ENCODE assay signal across 11 cellular contexts in genomic region chr1:19466112-19466561, GRCh38. TPM values are rescaled to one million over a fixed set of nuclear protein-coding genes. Genes with fewer than 3 reads are reported as not detected.
DNase-seq lines count a peak whose midpoint lies in the region; ATAC-seq, FAIRE-seq and TF ChIP-seq lines count a peak whose summit lies in the region.
"Had no signal": no experiment of that assay in that cellular context is flagged by ENCODE, and none has a peak within 500 bp of the region (broad histone marks: within the 10 kb centered on the region; RNA-seq: fewer than 3 reads in every experiment).

No MANE protein-coding gene starts in this region.

- no peak overlapping the region for H4K8ac ChIP-seq in H9 (replicated peaks; ENCODE audit: insufficient read length, low read depth, low read length)

- H4K5ac ChIP-seq in H9 (ENCODE audit: insufficient read length, low read depth, low read length) = no peak overlapping the region

- H3K36me3 ChIP-seq in endodermal cell (ENCODE audit: control insufficient read depth, insufficient read depth, low read length) (peaks cover 57% of the 10 kb centered on the region), ovary (no peaks in the 10 kb centered on the region), thyroid gland (no peaks in the 10 kb centered on the region)

- no peak overlapping the region for H2BK5ac ChIP-seq in H9 (ENCODE audit: insufficient read length, low read length)

- no peak overlapping the region for H3K9ac ChIP-seq in endodermal cell (ENCODE audit: extremely low read depth, low read length, poor library complexity, severe bottlenecking)
- H3K9ac ChIP-seq in H9 (ENCODE audit: extremely low read depth, insufficient read length, low read length) = no peak overlapping the region

- H3T11ph ChIP-seq in H9 (ENCODE audit: low read length) = no peak overlapping the region

- intact Hi-C loops in ovary (cut with DNase I) (no loop called here), thyroid gland (cut with DNase I) (no loop called here)

- peaks cover 98% of the 10 kb centered on the region for H3K4me1 Mint-ChIP-seq in stimulated activated naive CD8-positive, alpha-beta T cell treated with anti-CD3 and anti-CD28 coated beads, Interleukin-15, Interleukin-2, amounts not matched to agents 100 ng/mL and 50 ng/mL, for 24 hours (ENCODE audit: low read depth)
- H3K4me1 Mint-ChIP-seq in endodermal cell (peaks cover 44% of the 10 kb centered on the region), H9 (peaks cover 64 to 68% of the 10 kb centered on the region in 2 experiments)

- no peak overlapping the region for H2AFZ ChIP-seq in H9 (ENCODE audit: low read length)

- peak overlapping the region; percentile 66 for H3K27ac Mint-ChIP-seq in stimulated activated naive CD8-positive, alpha-beta T cell treated with anti-CD3 and anti-CD28 coated beads, Interleukin-15, Interleukin-2, amounts not matched to agents 100 ng/mL and 50 ng/mL, for 24 hours
- no peak overlapping the region for H3K27ac Mint-ChIP-seq in endodermal cell
- peak overlapping the region in 1 of 3 experiments; percentile 51; a peak in 2 of 7 replicates for H3K27ac Mint-ChIP-seq in H9

- H3K9me3 Mint-ChIP-seq in stimulated activated naive CD8-positive, alpha-beta T cell treated with anti-CD3 and anti-CD28 coated beads, Interleukin-15, Interleukin-2, amounts not matched to agents 100 ng/mL and 50 ng/mL, for 24 hours = no peaks in the 10 kb centered on the region
- no peaks in the 10 kb centered on the region for H3K9me3 Mint-ChIP-seq in endodermal cell
- no peaks in the 10 kb centered on the region for H3K9me3 Mint-ChIP-seq in H9

- H3K27me3 Mint-ChIP-seq in stimulated activated naive CD8-positive, alpha-beta T cell treated with anti-CD3 and anti-CD28 coated beads, Interleukin-15, Interleukin-2, amounts not matched to agents 100 ng/mL and 50 ng/mL, for 24 hours = no peaks in the 10 kb centered on the region
- H3K27me3 Mint-ChIP-seq in endodermal cell (ENCODE audit: insufficient read depth) = no peaks in the 10 kb centered on the region
- H3K27me3 Mint-ChIP-seq in H9 (ENCODE audit: low read depth) = no peaks in the 10 kb centered on the region

- H3K36me3 Mint-ChIP-seq in stimulated activated naive CD8-positive, alpha-beta T cell treated with anti-CD3 and anti-CD28 coated beads, Interleukin-15, Interleukin-2, amounts not matched to agents 100 ng/mL and 50 ng/mL, for 24 hours (ENCODE audit: low read depth) = peaks cover 44% of the 10 kb centered on the region
- H3K36me3 Mint-ChIP-seq in endodermal cell (ENCODE audit: low read depth) = peaks cover 16% of the 10 kb centered on the region
- H3K36me3 Mint-ChIP-seq in H9 (ENCODE audit: insufficient read depth in 1 of 3, low read depth in 3 of 3) = peaks cover 9 to 21% (median 17%) of the 10 kb centered on the region in 3 experiments; a peak in 6 of 7 replicates

- no peak overlapping the region for H2BK20ac ChIP-seq in H9 (ENCODE audit: low read depth, low read length, poor library complexity, severe bottlenecking)

- no peak for DNase-seq in stimulated activated naive CD8-positive, alpha-beta T cell treated with anti-CD3 and anti-CD28 coated beads, Interleukin-15, Interleukin-2, amounts not matched to agents 100 U/mL and 50 U/mL, for 24 hours
- DNase-seq in endodermal cell = peak; percentile 50
- DNase-seq in ovary = peak in 4 of 5 donors; percentile 55 to 76 (median 63)
- no peak for DNase-seq in H9
- no peak for DNase-seq in D341Med (ENCODE audit: low spot score)
- no peak for DNase-seq in frontal cortex (ENCODE audit: low spot score in 2 of 2)
- DNase-seq in thyroid gland = no peak
- DNase-seq: SW 1271 had no signal

- no peak overlapping the region for H3K56ac ChIP-seq in H9 (ENCODE audit: insufficient read length, low read depth, low read length)

- TF ChIP-seq POLR2A in ovary (IDR thresholded peaks at IDR 0.05) (no peak), thyroid gland (IDR thresholded peaks at IDR 0.05) (no peak)

- no peak overlapping the region for H2AK5ac ChIP-seq in H9 (ENCODE audit: insufficient read length, low read length)

- H4K91ac ChIP-seq in H9 (ENCODE audit: insufficient read length, low read depth, low read length) = no peak overlapping the region

- H3K79me1 ChIP-seq in H9 (ENCODE audit: insufficient read depth, low read depth, low read length, poor library complexity, severe bottlenecking) = peaks cover 4% of the 10 kb centered on the region

- TF ChIP-seq CTCF in endodermal cell (conservative IDR thresholded peaks at IDR 0.05) (no peak), ovary (IDR thresholded peaks at IDR 0.05) (no peak), H9 (conservative IDR thresholded peaks at IDR 0.05) (no peak), thyroid gland (IDR thresholded peaks at IDR 0.05) (no peak)

- H3K18ac ChIP-seq in H9 (ENCODE audit: insufficient read length, low read depth, low read length) = no peak overlapping the region

- H3K27me3 ChIP-seq in endodermal cell (ENCODE audit: control insufficient read depth, insufficient read depth, low read length, poor library complexity, severe bottlenecking) = no peaks in the 10 kb centered on the region
- no peaks in the 10 kb centered on the region for H3K27me3 ChIP-seq in ovary
- no peaks in the 10 kb centered on the region for H3K27me3 ChIP-seq in H9 (ENCODE audit: insufficient read depth, low read length)
- no peaks in the 10 kb centered on the region for H3K27me3 ChIP-seq in thyroid gland

- H2BK12ac ChIP-seq in H9 (ENCODE audit: insufficient read length, low read depth, low read length) = no peak overlapping the region

- no peak for FAIRE-seq in frontal cortex (lab: Jason Lieb, UNC)
- FAIRE-seq: endometrium, GM18507 had no signal

- no peak overlapping the region for H2BK120ac ChIP-seq in H9 (ENCODE audit: low read depth, low read length, poor library complexity, severe bottlenecking)

- no peak for TF ChIP-seq EP300 in ovary (IDR thresholded peaks at IDR 0.05)

- H3K4me2 ChIP-seq in H9 (ENCODE audit: insufficient read depth, insufficient read length, low read length) = no peak overlapping the region

- no peak overlapping the region for H2BK15ac ChIP-seq in H9 (ENCODE audit: low read depth, low read length)

- H4K20me1 ChIP-seq in H9 (ENCODE audit: control insufficient read depth, insufficient read depth, insufficient read length) = no peaks in the 10 kb centered on the region

- peaks cover 13% of the 10 kb centered on the region for H3K4me1 ChIP-seq in endodermal cell (ENCODE audit: control insufficient read depth, insufficient read depth, low read length)
- peaks cover 45% of the 10 kb centered on the region for H3K4me1 ChIP-seq in ovary (ENCODE audit: insufficient read depth)
- H3K4me1 ChIP-seq in H9 (ENCODE audit: insufficient read depth, low read length) = peaks cover 21% of the 10 kb centered on the region
- peaks cover 36 to 56% of the 10 kb centered on the region in 2 donors for H3K4me1 ChIP-seq in thyroid gland

- 77 to 80% methylated on average over 6 to 9 of the region's 9 CpGs for WGBS in endodermal cell (ENCODE audit: insufficient coverage in 1 of 2, insufficient read length in 1 of 2), 2 experiments
- 12 to 24% (median 14%) methylated on average over 9 of the region's 9 CpGs for WGBS in ovary, 3 donors
- no CpG with 5 or more reads among the region's 9 CpGs for WGBS in H9 (ENCODE audit: extremely low coverage, insufficient read length, low lambda C conversion rate)
- WGBS in thyroid gland, 2 donors = 73 to 78% methylated on average over 8 to 9 of the region's 9 CpGs

- H3K14ac ChIP-seq in H9 (ENCODE audit: insufficient read depth, low read length) = no peak overlapping the region

- no peaks in the 10 kb centered on the region for H3K23me2 ChIP-seq in H9 (ENCODE audit: insufficient read length, low read depth, low read length, poor library complexity, severe bottlenecking)

- peaks cover 60% of the 10 kb centered on the region; the same call in 1 of the 2 replicates for H3K79me2 ChIP-seq in H9 (ENCODE audit: insufficient read depth, low read length)

- ATAC-seq in stimulated activated naive CD8-positive, alpha-beta T cell treated with anti-CD3 and anti-CD28 coated beads, Interleukin-15, Interleukin-2, amounts not matched to agents 100 U/mL and 50 U/mL, for 24 hours = no peak

- H3K27ac ChIP-seq in endodermal cell (ENCODE audit: low read depth, low read length) = no peak overlapping the region
- H3K27ac ChIP-seq in ovary = peak overlapping the region; percentile 34 to 53
- no peak overlapping the region for H3K27ac ChIP-seq in H9 (ENCODE audit: insufficient read length, low read depth, low read length)
- H3K27ac ChIP-seq in thyroid gland = no peak overlapping the region

- no peak overlapping the region for H3K4me3 ChIP-seq in endodermal cell (ENCODE audit: low read length)
- no peak overlapping the region for H3K4me3 ChIP-seq in ovary
- no peak overlapping the region for H3K4me3 ChIP-seq in thyroid gland (replicated peaks in 1 of 3)

- H3K4me3 Mint-ChIP-seq in stimulated activated naive CD8-positive, alpha-beta T cell treated with anti-CD3 and anti-CD28 coated beads, Interleukin-15, Interleukin-2, amounts not matched to agents 100 ng/mL and 50 ng/mL, for 24 hours = no peak overlapping the region
- H3K4me3 Mint-ChIP-seq in endodermal cell (no peak overlapping the region), H9 (no peak overlapping the region)

- H3K9me3 ChIP-seq in endodermal cell (ENCODE audit: control insufficient read depth, low read length) (no peaks in the 10 kb centered on the region), ovary (no peaks in the 10 kb centered on the region), H9 (ENCODE audit: control insufficient read depth, low read depth, low read length) (no peaks in the 10 kb centered on the region), thyroid gland (no peaks in the 10 kb centered on the region)

- no peak overlapping the region for H3K4ac ChIP-seq in H9 (ENCODE audit: low read depth, low read length)

- no peak overlapping the region for H3K23ac ChIP-seq in H9 (ENCODE audit: insufficient read length, low read depth, low read length)

RNA-seq across cellular contexts. Expression of gene CAPZB, which starts 19.2 kb away (rescaled TPM):
- total RNA-seq in endodermal cell (100 to 1,000 TPM; 334 to 362 TPM), ovary (100 to 1,000 TPM in 5 of 7 donors, 10 to 100 TPM in 2; 85.0 to 347 (median 258) TPM), H9 (2021) (343 and 348 TPM in 2 replicates), frontal cortex (47.7 TPM), thyroid gland (100 to 1,000 TPM in 2 of 4 donors, 10 to 100 TPM in 2; 75.4 to 116 (median 93.1) TPM)
- polyA plus RNA-seq in endodermal cell (2013, experiment 1 of 2) = 254 TPM
- 240 TPM for polyA plus RNA-seq in endodermal cell (2013, experiment 2 of 2)
- 100 to 1,000 TPM; 253 to 391 TPM for polyA plus RNA-seq in ovary

Comparison
In these comparisons a context has a peak if more than half of its experiments do, and no peak if none do; other contexts are left out.
1. DNase-seq: peak in endodermal cell (single experiment) and ovary (4 of 5); none in stimulated activated naive CD8-positive, alpha-beta T cell treated with anti-CD3 and anti-CD28 coated beads, Interleukin-15, Interleukin-2, amounts not matched to agents 100 U/mL and 50 U/mL, for 24 hours (single experiment), H9 (single experiment), D341Med (single experiment), frontal cortex (0 of 2) and thyroid gland (0 of 2).
2. H3K27ac ChIP-seq: peak in ovary (2 of 2); none in endodermal cell (single experiment), H9 (single experiment) and thyroid gland (0 of 3).